9 cellular contexts compared by ENCODE assay signal in genomic region chr10:72126184-72126871, GRCh38. TPM values are rescaled to one million over a fixed set of nuclear protein-coding genes. Genes with fewer than 3 reads are reported as not detected.
DNase-seq lines count a peak whose midpoint lies in the region; ATAC-seq and TF ChIP-seq lines count a peak whose summit lies in the region.
"Had no signal": no experiment of that assay in that cellular context is flagged by ENCODE, and none has a peak within 500 bp of the region (broad histone marks: within the 10 kb centered on the region; RNA-seq: fewer than 3 reads in every experiment).

No MANE protein-coding gene starts in this region.

- TF ChIP-seq CTCF in epithelial cell of esophagus (IDR thresholded peaks at IDR 0.05; ENCODE audit: insufficient read depth, low read depth, low read length, missing control alignments) (peak; percentile 52), lower leg skin (IDR thresholded peaks at IDR 0.05) (no peak)

- peak; percentile 65 for DNase-seq in activated CD4-positive, alpha-beta T cell treated with anti-CD3 and anti-CD28 coated beads, Interleukin-2, amount 10 ng/mL, durations not matched to agents 24 days and 14 days
- DNase-seq in activated CD4-positive, alpha-beta T cell treated with anti-CD3 and anti-CD28 coated beads, Interleukin-2, amount 50 U/mL, for 4 hours, result no peak
- DNase-seq in NCI-H69 (lab: John Stamatoyannopoulos, UW), result peak; percentile 41
- peak; percentile 50 for DNase-seq in epithelial cell of esophagus (ENCODE audit: low read depth)
- DNase-seq in putamen (ENCODE audit: low spot score), result peak; percentile 46
- DNase-seq in lower leg skin (ENCODE audit: low spot score in 2 of 2), result no peak
- no peak for DNase-seq in stimulated activated CD4-positive, alpha-beta T cell treated with anti-CD3 and anti-CD28 coated beads, Interleukin-2, amount 100 ng/mL, for 48 hours

- H3K36me3 Mint-ChIP-seq in activated CD4-positive, alpha-beta T cell treated with anti-CD3 and anti-CD28 coated beads, Interleukin-2, amount 10 ng/mL, durations not matched to agents 24 days and 14 days (ENCODE audit: low read depth), result peaks cover 18% of the 10 kb centered on the region

- no peak for ATAC-seq in HG03457 (IDR thresholded peaks at IDR 0.05; ENCODE audit: unreplicated experiment)

- TF ChIP-seq POLR2A in lower leg skin (IDR thresholded peaks at IDR 0.05), result no peak

- H3K4me3 ChIP-seq in epithelial cell of esophagus (ENCODE audit: low read length) (no peak overlapping the region), lower leg skin (ENCODE audit: low read depth, poor library complexity, severe bottlenecking) (no peak overlapping the region)

- no peaks in the 10 kb centered on the region for H3K27me3 Mint-ChIP-seq in activated CD4-positive, alpha-beta T cell treated with anti-CD3 and anti-CD28 coated beads, Interleukin-2, amount 10 ng/mL, durations not matched to agents 24 days and 14 days

- no peaks in the 10 kb centered on the region for H3K9me3 Mint-ChIP-seq in activated CD4-positive, alpha-beta T cell treated with anti-CD3 and anti-CD28 coated beads, Interleukin-2, amount 10 ng/mL, durations not matched to agents 24 days and 14 days
- H3K9me3 Mint-ChIP-seq: activated naive CD4-positive, alpha-beta T cell treated with anti-CD3 and anti-CD28 coated beads, Interleukin-2, amount 50 U/mL, for 72 hours had no signal

- no peak overlapping the region for H3K27ac Mint-ChIP-seq in activated CD4-positive, alpha-beta T cell treated with anti-CD3 and anti-CD28 coated beads, Interleukin-2, amount 10 ng/mL, durations not matched to agents 24 days and 14 days

- H3K4me1 Mint-ChIP-seq in activated CD4-positive, alpha-beta T cell treated with anti-CD3 and anti-CD28 coated beads, Interleukin-2, amount 10 ng/mL, durations not matched to agents 24 days and 14 days, result peaks cover 25% of the 10 kb centered on the region

- WGBS in lower leg skin, 2 donors, result 88 to 94% methylated on average over 3 of the region's 3 CpGs

- intact Hi-C loops in activated CD4-positive, alpha-beta T cell treated with anti-CD3 and anti-CD28 coated beads, Interleukin-2, amount 10 ng/mL, durations not matched to agents 24 days and 14 days (cut with micrococcal nuclease), result loop anchor here (2.0 to 5.0 kb wide), 2 partner anchors 39 to 210 kb away; partner anchors contain the start of gene SPOCK2
- intact Hi-C loops in lower leg skin (cut with DNase I; ENCODE audit: low total_unique reads), result no loop called here

- H3K4me3 Mint-ChIP-seq in activated CD4-positive, alpha-beta T cell treated with anti-CD3 and anti-CD28 coated beads, Interleukin-2, amount 10 ng/mL, durations not matched to agents 24 days and 14 days, result no peak overlapping the region

RNA-seq across cellular contexts. Expression of gene SPOCK2, which starts 38.0 kb away (rescaled TPM):
- total RNA-seq in activated CD4-positive, alpha-beta T cell treated with anti-CD3 and anti-CD28 coated beads, Interleukin-2, amount 10 ng/mL, durations not matched to agents 24 days and 14 days, result 104 and 106 TPM in 2 replicates
- 1 to 10 TPM in 3 of 4 donors, under 1 TPM in 1; 0.65 to 3.9 (median 3.5) TPM for total RNA-seq in lower leg skin

Comparison
In these comparisons a context has a peak if more than half of its experiments do, and no peak if none do; other contexts are left out.
1. DNase-seq: peak in activated CD4-positive, alpha-beta T cell treated with anti-CD3 and anti-CD28 coated beads, Interleukin-2, amount 10 ng/mL, durations not matched to agents 24 days and 14 days (single experiment), NCI-H69 (single experiment), epithelial cell of esophagus (single experiment) and putamen (single experiment); none in activated CD4-positive, alpha-beta T cell treated with anti-CD3 and anti-CD28 coated beads, Interleukin-2, amount 50 U/mL, for 4 hours (0 of 2), lower leg skin (0 of 2) and stimulated activated CD4-positive, alpha-beta T cell treated with anti-CD3 and anti-CD28 coated beads, Interleukin-2, amount 100 ng/mL, for 48 hours (0 of 2).
2. RNA of gene SPOCK2, which starts 38.0 kb away (total RNA-seq): 104 to 106 TPM in activated CD4-positive, alpha-beta T cell treated with anti-CD3 and anti-CD28 coated beads, Interleukin-2, amount 10 ng/mL, durations not matched to agents 24 days and 14 days; 0.65 to 3.9 TPM in lower leg skin; every median in the first group is over 10 times any median in the second.